Comparison of ENCODE assay signal across 1 cellular context in genomic region chr12:65817866-65818265, GRCh38.
TF ChIP-seq lines count a peak whose summit lies in the region.

No MANE protein-coding gene starts in this region.

TF ChIP-seq in HCT116, 20 proteins besides CTCF, POLR2A, EP300 and RAD21 (continued from another document):
- TF ChIP-seq REST (IDR thresholded peaks at IDR 0.05; ENCODE audit: low read depth) (no peak), FOSL1 (IDR thresholded peaks at IDR 0.05; ENCODE audit: low read depth) (no peak), SP1 (IDR thresholded peaks at IDR 0.05; ENCODE audit: low read depth) (no peak), CBX3 (IDR thresholded peaks at IDR 0.05; ENCODE audit: low read depth) (no peak)
